Comparison of ENCODE assay signal across 1 cellular context in the genomic region with DNA sequence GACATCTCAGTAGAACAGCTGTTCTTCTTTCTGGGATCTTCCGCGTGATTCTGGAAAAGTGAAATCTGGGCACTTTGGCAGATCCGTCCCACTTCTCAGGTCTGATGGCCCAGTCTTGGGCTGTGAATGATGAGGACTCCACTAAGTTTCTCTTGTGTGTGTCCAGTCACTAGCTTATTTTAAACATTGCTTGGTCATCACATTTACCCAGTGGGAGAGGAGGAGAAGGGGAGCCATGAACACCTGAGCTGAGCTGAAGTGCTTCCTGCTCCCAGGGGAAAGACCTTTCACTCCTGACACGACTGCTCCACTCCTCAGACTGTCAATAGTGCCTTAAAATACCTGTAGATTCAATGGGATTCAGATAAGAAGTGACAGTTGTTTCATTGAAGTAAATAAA.
TF ChIP-seq lines count a peak whose summit lies in the region.

No MANE protein-coding gene starts in this region.

TF ChIP-seq in A549, 52 proteins besides CTCF, POLR2A, EP300 and RAD21:
- TF ChIP-seq, protein P1, sequence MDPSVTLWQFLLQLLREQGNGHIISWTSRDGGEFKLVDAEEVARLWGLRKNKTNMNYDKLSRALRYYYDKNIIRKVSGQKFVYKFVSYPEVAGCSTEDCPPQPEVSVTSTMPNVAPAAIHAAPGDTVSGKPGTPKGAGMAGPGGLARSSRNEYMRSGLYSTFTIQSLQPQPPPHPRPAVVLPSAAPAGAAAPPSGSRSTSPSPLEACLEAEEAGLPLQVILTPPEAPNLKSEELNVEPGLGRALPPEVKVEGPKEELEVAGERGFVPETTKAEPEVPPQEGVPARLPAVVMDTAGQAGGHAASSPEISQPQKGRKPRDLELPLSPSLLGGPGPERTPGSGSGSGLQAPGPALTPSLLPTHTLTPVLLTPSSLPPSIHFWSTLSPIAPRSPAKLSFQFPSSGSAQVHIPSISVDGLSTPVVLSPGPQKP (IDR thresholded peaks at IDR 0.05; ENCODE audit: low read depth, low read length) = no peak
- TF ChIP-seq MAFK (IDR thresholded peaks at IDR 0.05; ENCODE audit: partially characterized antibody) = peak; percentile 58
